1 cellular context compared by ENCODE assay signal in genomic region chr6:168118935-168119334, GRCh38.
TF ChIP-seq lines count a peak whose summit lies in the region.

No MANE protein-coding gene starts in this region.

TF ChIP-seq in H1, 55 proteins besides CTCF, POLR2A, EP300 and RAD21 (continued from another document):
- no peak for TF ChIP-seq EGR1 (IDR thresholded peaks at IDR 0.05; ENCODE audit: borderline replicate concordance, low read depth, low read length)
TF ChIP-seq in H1: peak in this region for 0.
